In genomic region chr15:66657062-66658020, GRCh38 we compare ENCODE assay signal across 1 cellular context.
TF ChIP-seq lines count a peak whose summit lies in the region.

No MANE protein-coding gene starts in this region.

TF ChIP-seq in liver, 16 proteins besides CTCF, POLR2A, EP300 and RAD21:
- TF ChIP-seq FOXA2 (IDR thresholded peaks at IDR 0.05) (no peak), EGR1 (IDR thresholded peaks at IDR 0.05; ENCODE audit: low read depth in 2 of 2) (no peak), JUND (IDR thresholded peaks at IDR 0.05) (no peak), YY1 (IDR thresholded peaks at IDR 0.05) (no peak), SP1 (IDR thresholded peaks at IDR 0.05) (no peak), ZBTB33 (IDR thresholded peaks at IDR 0.05) (no peak), TAF1 (conservative IDR thresholded peaks at IDR 0.05) (no peak), FOXA1 (IDR thresholded peaks at IDR 0.05) (no peak), MAX (IDR thresholded peaks at IDR 0.05) (no peak), NR2F2 (IDR thresholded peaks at IDR 0.05) (no peak), HNF4A (conservative IDR thresholded peaks at IDR 0.05) (no peak), RXRA (IDR thresholded peaks at IDR 0.05) (no peak)
TF ChIP-seq in liver: peak in this region for 0.
